In the genomic region with DNA sequence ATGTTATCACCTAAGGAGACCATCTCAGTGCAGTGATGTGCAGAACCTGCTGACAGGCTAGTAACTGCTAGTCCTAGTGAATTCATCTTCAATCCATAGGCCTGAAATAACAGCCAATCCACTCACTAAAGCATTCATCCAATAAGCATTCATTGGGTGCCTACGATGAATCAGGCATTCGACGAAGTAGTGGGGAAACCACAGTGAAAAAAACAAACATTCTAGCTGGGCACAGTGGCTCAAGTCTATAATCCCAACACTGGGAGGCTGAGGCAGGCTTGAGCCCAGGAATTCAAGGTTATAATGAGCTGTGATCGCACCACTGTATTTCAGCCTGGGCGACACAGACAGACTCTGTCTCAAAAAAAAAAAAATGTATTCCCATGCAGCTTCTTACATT, we compare ENCODE assay signal across 21 cellular contexts.
"Had no signal": no experiment of that assay in that cellular context is flagged by ENCODE, and none has a peak within 500 bp of the region (broad histone marks: within the 10 kb centered on the region; RNA-seq: fewer than 3 reads in every experiment).

No MANE protein-coding gene starts in this region.

- H3K27ac Mint-ChIP-seq: activated CD4-positive, alpha-beta memory T cell treated with anti-CD3 and anti-CD28 coated beads for 36 hours; activated CD4-positive, alpha-beta T cell treated with anti-CD3 and anti-CD28 coated beads for 36 hours; activated naive CD8-positive, alpha-beta T cell treated with anti-CD3 and anti-CD28 coated beads, Interleukin-2, amount 10 ng/mL, durations not matched to agents 7 days and 5 days; activated T-helper 1 cell treated with anti-CD3 and anti-CD28 coated beads, Interleukin-12 subunit alpha, Interleukin-12 subunit beta, Interleukin-2, Interleukin-4 antibody, amounts not matched to agents 30 ng/mL and 10 ng/mL and 1 ng/mL, durations not matched to agents 14 hours and 24 hours and 36 hours; mesothelial cell of epicardium; nephron; T-helper 17 cell had no signal

- H3K27me3 Mint-ChIP-seq: activated CD4-positive, alpha-beta memory T cell treated with anti-CD3 and anti-CD28 coated beads for 36 hours; activated CD4-positive, alpha-beta T cell treated with anti-CD3 and anti-CD28 coated beads for 36 hours; activated naive CD8-positive, alpha-beta T cell treated with anti-CD3 and anti-CD28 coated beads, Interleukin-2, amount 10 ng/mL, durations not matched to agents 7 days and 5 days; T-helper 17 cell had no signal

- ATAC-seq: activated CD4-positive, alpha-beta T cell treated with anti-CD3 and anti-CD28 coated beads for 36 hours; left lobe of liver; T-helper 17 cell had no signal

- H3K4me3 Mint-ChIP-seq: activated CD4-positive, alpha-beta memory T cell treated with anti-CD3 and anti-CD28 coated beads for 36 hours; activated CD4-positive, alpha-beta T cell treated with anti-CD3 and anti-CD28 coated beads for 36 hours; activated naive CD8-positive, alpha-beta T cell treated with anti-CD3 and anti-CD28 coated beads, Interleukin-2, amount 10 ng/mL, durations not matched to agents 7 days and 5 days; activated T-helper 1 cell treated with anti-CD3 and anti-CD28 coated beads, Interleukin-12 subunit alpha, Interleukin-12 subunit beta, Interleukin-2, Interleukin-4 antibody, amounts not matched to agents 30 ng/mL and 10 ng/mL and 1 ng/mL, durations not matched to agents 14 hours and 24 hours and 36 hours; mesothelial cell of epicardium; nephron; T-helper 17 cell had no signal

- DNase-seq: activated CD4-positive, alpha-beta memory T cell treated with anti-CD3 and anti-CD28 coated beads for 36 hours; activated CD4-positive, alpha-beta T cell treated with anti-CD3 and anti-CD28 coated beads for 36 hours; activated naive CD8-positive, alpha-beta T cell treated with anti-CD3 and anti-CD28 coated beads, Interleukin-2, amount 10 ng/mL, durations not matched to agents 7 days and 5 days; activated T-cell treated with anti-CD3 and anti-CD28 coated beads for 4 hours; cerebellar nuclear complex; effector CD8-positive, alpha-beta T cell; foreskin fibroblast; hypothalamus; nucleus accumbens; posterior cingulate gyrus; sigmoid colon; stimulated activated CD8-positive, alpha-beta memory T cell treated with anti-CD3 and anti-CD28 coated beads, Interleukin-4, amount 100 ng/mL, for 48 hours; stimulated activated naive CD4-positive, alpha-beta T cell treated with Interleukin-2 at 50 U/mL for 16 hours; T-helper 17 cell; WERI-Rb-1 had no signal

- H3K4me3 ChIP-seq: lung, sigmoid colon, tibial nerve had no signal

- H3K9me3 Mint-ChIP-seq: activated CD4-positive, alpha-beta memory T cell treated with anti-CD3 and anti-CD28 coated beads for 36 hours; activated naive CD8-positive, alpha-beta T cell treated with anti-CD3 and anti-CD28 coated beads, Interleukin-2, amount 10 ng/mL, durations not matched to agents 7 days and 5 days; activated T-helper 1 cell treated with anti-CD3 and anti-CD28 coated beads, Interleukin-12 subunit alpha, Interleukin-12 subunit beta, Interleukin-2, Interleukin-4 antibody, amounts not matched to agents 30 ng/mL and 10 ng/mL and 1 ng/mL, durations not matched to agents 14 hours and 24 hours and 36 hours; mesothelial cell of epicardium; nephron had no signal

- H3K4me1 Mint-ChIP-seq: activated CD4-positive, alpha-beta T cell treated with anti-CD3 and anti-CD28 coated beads for 36 hours; activated naive CD8-positive, alpha-beta T cell treated with anti-CD3 and anti-CD28 coated beads, Interleukin-2, amount 10 ng/mL, durations not matched to agents 7 days and 5 days; mesothelial cell of epicardium; nephron had no signal
